10 cellular contexts compared by ENCODE assay signal in genomic region chr14:35333797-35334743, GRCh38. TPM values are rescaled to one million over a fixed set of nuclear protein-coding genes. Genes with fewer than 3 reads are reported as not detected.
DNase-seq lines count a peak whose midpoint lies in the region; TF ChIP-seq lines count a peak whose summit lies in the region.
"Had no signal": no experiment of that assay in that cellular context is flagged by ENCODE, and none has a peak within 500 bp of the region (broad histone marks: within the 10 kb centered on the region; RNA-seq: fewer than 3 reads in every experiment).

No MANE protein-coding gene starts in this region.

- intact Hi-C loops in activated CD4-positive, alpha-beta T cell treated with anti-CD3 and anti-CD28 coated beads, Interleukin-2, amount 10 ng/mL, durations not matched to agents 24 days and 14 days (cut with micrococcal nuclease): loop anchor here (1.0 to 2.0 kb wide), 4 partner anchors 19 to 69 kb away; no protein-coding TSS in a partner anchor
- intact Hi-C loops in activated T-helper 2 cell treated with anti-CD3 and anti-CD28 coated beads, Interferon-gamma antibody, Interleukin-2, Interleukin-4, amounts not matched to agents 10 μg/mL and 5 μg/mL and 100 μg/mL, durations not matched to agents 14 hours and 24 hours and 36 hours (cut with micrococcal nuclease): loop anchor here (1.0 to 2.0 kb wide), 7 partner anchors 19 to 82 kb away; partner anchors contain the start of genes NFKBIA and PSMA6
- intact Hi-C loops in thyroid gland (cut with DNase I): no loop called here

- TF ChIP-seq CTCF in thyroid gland (IDR thresholded peaks at IDR 0.05) (no peak), WERI-Rb-1 (IDR thresholded peaks at IDR 0.05; ENCODE audit: low read depth, low read length) (no peak)

- H3K9ac ChIP-seq in mucosa of rectum (ENCODE audit: low read depth in 1 of 2, low read length in 2 of 2): peak overlapping the region; percentile 63 to 70

- H3K4me3 ChIP-seq in mucosa of rectum (ENCODE audit: low read length in 2 of 2): no peak overlapping the region
- no peak overlapping the region for H3K4me3 ChIP-seq in thyroid gland (replicated peaks in 1 of 3)
- H3K4me3 ChIP-seq in WERI-Rb-1 (ENCODE audit: low read depth, low read length): no peak overlapping the region
- H3K4me3 ChIP-seq: lung had no signal

- peaks cover 33% of the 10 kb centered on the region for H3K4me1 Mint-ChIP-seq in activated CD4-positive, alpha-beta T cell treated with anti-CD3 and anti-CD28 coated beads, Interleukin-2, amount 10 ng/mL, durations not matched to agents 24 days and 14 days
- peaks cover 32% of the 10 kb centered on the region for H3K4me1 Mint-ChIP-seq in activated T-helper 2 cell treated with anti-CD3 and anti-CD28 coated beads, Interferon-gamma antibody, Interleukin-2, Interleukin-4, amounts not matched to agents 10 μg/mL and 5 μg/mL and 100 μg/mL, durations not matched to agents 14 hours and 24 hours and 36 hours (ENCODE audit: low read depth)

- DNase-seq in activated CD4-positive, alpha-beta T cell treated with anti-CD3 and anti-CD28 coated beads, Interleukin-2, amount 10 ng/mL, durations not matched to agents 24 days and 14 days: peak; percentile 70
- DNase-seq in activated CD4-positive, alpha-beta T cell treated with anti-CD3 and anti-CD28 coated beads for 1 hour: no peak
- no peak for DNase-seq in activated T-helper 2 cell treated with anti-CD3 and anti-CD28 coated beads, Interferon-gamma antibody, Interleukin-2, Interleukin-4, amounts not matched to agents 10 μg/mL and 5 μg/mL and 100 μg/mL, durations not matched to agents 14 hours and 24 hours and 36 hours (ENCODE audit: low spot score)
- no peak for DNase-seq in thyroid gland
- DNase-seq in WERI-Rb-1: no peak
- DNase-seq in NCI-H524 (lab: John Stamatoyannopoulos, UW): no peak
- DNase-seq in NCI-H146 (lab: John Stamatoyannopoulos, UW): no peak
- DNase-seq: SIG-M5 had no signal

- no peaks in the 10 kb centered on the region for H3K9me3 ChIP-seq in mucosa of rectum (ENCODE audit: control insufficient read depth in 2 of 2, low read length in 2 of 2)
- no peaks in the 10 kb centered on the region for H3K9me3 ChIP-seq in thyroid gland
- no peaks in the 10 kb centered on the region for H3K9me3 ChIP-seq in WERI-Rb-1 (ENCODE audit: severe bottlenecking)

- no peaks in the 10 kb centered on the region for H3K9me3 Mint-ChIP-seq in activated CD4-positive, alpha-beta T cell treated with anti-CD3 and anti-CD28 coated beads, Interleukin-2, amount 10 ng/mL, durations not matched to agents 24 days and 14 days
- no peaks in the 10 kb centered on the region for H3K9me3 Mint-ChIP-seq in activated T-helper 2 cell treated with anti-CD3 and anti-CD28 coated beads, Interferon-gamma antibody, Interleukin-2, Interleukin-4, amounts not matched to agents 10 μg/mL and 5 μg/mL and 100 μg/mL, durations not matched to agents 14 hours and 24 hours and 36 hours

- H3K27me3 Mint-ChIP-seq in activated CD4-positive, alpha-beta T cell treated with anti-CD3 and anti-CD28 coated beads, Interleukin-2, amount 10 ng/mL, durations not matched to agents 24 days and 14 days: no peaks in the 10 kb centered on the region
- H3K27me3 Mint-ChIP-seq in activated T-helper 2 cell treated with anti-CD3 and anti-CD28 coated beads, Interferon-gamma antibody, Interleukin-2, Interleukin-4, amounts not matched to agents 10 μg/mL and 5 μg/mL and 100 μg/mL, durations not matched to agents 14 hours and 24 hours and 36 hours (ENCODE audit: low read depth): no peaks in the 10 kb centered on the region

- H3K27me3 ChIP-seq in mucosa of rectum (ENCODE audit: control insufficient read depth in 2 of 2, insufficient read depth in 2 of 2, low read length in 2 of 2) (no peaks in the 10 kb centered on the region), thyroid gland (no peaks in the 10 kb centered on the region), WERI-Rb-1 (ENCODE audit: insufficient read depth, low read depth, severe bottlenecking) (no peaks in the 10 kb centered on the region)

- no peaks in the 10 kb centered on the region for H3K36me3 Mint-ChIP-seq in activated CD4-positive, alpha-beta T cell treated with anti-CD3 and anti-CD28 coated beads, Interleukin-2, amount 10 ng/mL, durations not matched to agents 24 days and 14 days (ENCODE audit: low read depth)
- no peaks in the 10 kb centered on the region for H3K36me3 Mint-ChIP-seq in activated T-helper 2 cell treated with anti-CD3 and anti-CD28 coated beads, Interferon-gamma antibody, Interleukin-2, Interleukin-4, amounts not matched to agents 10 μg/mL and 5 μg/mL and 100 μg/mL, durations not matched to agents 14 hours and 24 hours and 36 hours (ENCODE audit: low read depth)

- peak overlapping the region; percentile 85 to 89 for H3K27ac ChIP-seq in mucosa of rectum (ENCODE audit: low read depth in 2 of 2, low read length in 2 of 2)
- peak overlapping the region; percentile 90 to 96 (median 93) for H3K27ac ChIP-seq in thyroid gland
- H3K27ac ChIP-seq in WERI-Rb-1: no peak overlapping the region

- peak overlapping the region; percentile 79 for H3K4me3 Mint-ChIP-seq in activated CD4-positive, alpha-beta T cell treated with anti-CD3 and anti-CD28 coated beads, Interleukin-2, amount 10 ng/mL, durations not matched to agents 24 days and 14 days
- H3K4me3 Mint-ChIP-seq in activated T-helper 2 cell treated with anti-CD3 and anti-CD28 coated beads, Interferon-gamma antibody, Interleukin-2, Interleukin-4, amounts not matched to agents 10 μg/mL and 5 μg/mL and 100 μg/mL, durations not matched to agents 14 hours and 24 hours and 36 hours (ENCODE audit: low read depth): peak overlapping the region; percentile 37

- WGBS in thyroid gland, 2 donors: 79 to 85% methylated on average over 12 to 13 of the region's 15 CpGs

- H3K36me3 ChIP-seq in mucosa of rectum (ENCODE audit: control insufficient read depth in 2 of 2, insufficient read depth in 2 of 2, low read length in 2 of 2) (no peaks in the 10 kb centered on the region), thyroid gland (no peaks in the 10 kb centered on the region), WERI-Rb-1 (no peaks in the 10 kb centered on the region)

- no peak for TF ChIP-seq POLR2A in thyroid gland (IDR thresholded peaks at IDR 0.05)

- H3K4me1 ChIP-seq in mucosa of rectum (ENCODE audit: control insufficient read depth in 2 of 2, insufficient read depth in 2 of 2, low read length in 2 of 2) (peaks cover 60 to 67% of the 10 kb centered on the region in 2 donors), thyroid gland (peaks cover 64 to 69% of the 10 kb centered on the region in 2 donors)

- H3K27ac Mint-ChIP-seq in activated CD4-positive, alpha-beta T cell treated with anti-CD3 and anti-CD28 coated beads, Interleukin-2, amount 10 ng/mL, durations not matched to agents 24 days and 14 days: peak overlapping the region; percentile 91
- H3K27ac Mint-ChIP-seq in activated T-helper 2 cell treated with anti-CD3 and anti-CD28 coated beads, Interferon-gamma antibody, Interleukin-2, Interleukin-4, amounts not matched to agents 10 μg/mL and 5 μg/mL and 100 μg/mL, durations not matched to agents 14 hours and 24 hours and 36 hours: peak overlapping the region; percentile 96

RNA-seq across cellular contexts. Expression of gene PSMA6, which starts 41.9 kb away (rescaled TPM):
- 501 and 522 TPM in 2 replicates for total RNA-seq in activated CD4-positive, alpha-beta T cell treated with anti-CD3 and anti-CD28 coated beads, Interleukin-2, amount 10 ng/mL, durations not matched to agents 24 days and 14 days
- 396 and 397 TPM in 2 replicates for total RNA-seq in activated T-helper 2 cell treated with anti-CD3 and anti-CD28 coated beads, Interferon-gamma antibody, Interleukin-2, Interleukin-4, amounts not matched to agents 10 μg/mL and 5 μg/mL and 100 μg/mL, durations not matched to agents 14 hours and 24 hours and 36 hours
- total RNA-seq in thyroid gland: 100 to 1,000 TPM; 107 to 157 (median 120) TPM
